Comparison of ENCODE assay signal across 11 cellular contexts in genomic region chr4:189980292-189980691, GRCh38. TPM values are rescaled to one million over a fixed set of nuclear protein-coding genes. Genes with fewer than 3 reads are reported as not detected.
DNase-seq lines count a peak whose midpoint lies in the region; ATAC-seq, FAIRE-seq and TF ChIP-seq lines count a peak whose summit lies in the region.
"Not testable (repeated sequence)": the region's sequence is repeated elsewhere in the genome, so short reads cannot be mapped to it uniquely, and the experiment has no call there.
"Had no signal": no experiment of that assay in that cellular context is flagged by ENCODE, and none has a peak within 500 bp of the region (broad histone marks: within the 10 kb centered on the region; RNA-seq: fewer than 3 reads in every experiment).

No MANE protein-coding gene starts in this region.

- not testable (repeated sequence) for H2AFZ ChIP-seq in HCT116 (ENCODE audit: low read depth, low read length, poor library complexity, severe bottlenecking); Karpas-422 (ENCODE audit: low read length); HepG2 (ENCODE audit: low read length)

- not testable (repeated sequence) for FAIRE-seq in HepG2 (lab: Jason Lieb, UNC)

- H4K20me1 ChIP-seq in HCT116 (ENCODE audit: insufficient read depth); Karpas-422 (ENCODE audit: insufficient read depth, low read depth, low read length); HepG2 (ENCODE audit: insufficient read depth, low read length): not testable (repeated sequence)

- not testable (repeated sequence) for H3K4me3 ChIP-seq in BE2C (ENCODE audit: low read depth, low read length); HCT116 (replicated peaks in 1 of 2; ENCODE audit: low read depth in 1 of 2, low read length in 2 of 2); Karpas-422 (ENCODE audit: low read length); HepG2 (replicated peaks in 1 of 3; ENCODE audit: insufficient read depth in 1 of 3, low read depth in 2 of 3, low read length in 3 of 3)

- in situ Hi-C loops in HepG2 (cut with HindIII; ENCODE audit: extremely low pct_ligation_motif_present, low pct_unique_long_range_greater_than_20kb), result not testable (repeated sequence)

- TF ChIP-seq EP300 in HepG2 (IDR thresholded peaks at IDR 0.05; ENCODE audit: low read depth in 2 of 2, low read length in 2 of 2); HepG2 (CRISPR knock-in tag; IDR thresholded peaks at IDR 0.05; ENCODE audit: borderline replicate concordance): not testable (repeated sequence)

- no CpG with 5 or more reads among the region's 2 CpGs for WGBS in HepG2 (ENCODE audit: low lambda C conversion rate)

- H3K27me3 Mint-ChIP-seq in activated CD4-positive, alpha-beta T cell treated with anti-CD3 and anti-CD28 coated beads, Interleukin-2, amount 10 ng/mL, durations not matched to agents 24 days and 14 days; chondrocyte (ENCODE audit: low read depth); stimulated activated naive CD8-positive, alpha-beta T cell treated with anti-CD3 and anti-CD28 coated beads, Interleukin-15, amount 100 ng/mL, for 72 hours: not testable (repeated sequence)

- CTCF ChIA-PET in HCT116 (lab: Charles Lee); HepG2 (lab: Yijun Ruan, JAX; ENCODE audit: low intra/inter-chr PET ratio, low total read pairs): not testable (repeated sequence)

- H3K9me3 ChIP-seq in BE2C; HCT116 (ENCODE audit: control insufficient read depth in 1 of 2, insufficient read depth in 1 of 2, low read depth in 1 of 2, low read length in 2 of 2); Karpas-422 (ENCODE audit: low read length); HepG2 (ENCODE audit: low read length): not testable (repeated sequence)

- not testable (repeated sequence) for TF ChIP-seq RAD21 in HCT116 (IDR thresholded peaks at IDR 0.05; ENCODE audit: low read depth); HepG2 (CRISPR knock-in tag; IDR thresholded peaks at IDR 0.05)

- H3K27ac ChIP-seq in HCT116 (ENCODE audit: low read depth, low read length); Karpas-422 (ENCODE audit: low read length); HepG2 (ENCODE audit: extremely low read length, insufficient read depth, low read length): not testable (repeated sequence)

- H3K27me3 ChIP-seq in BE2C; HCT116 (ENCODE audit: insufficient read depth, low read length); Karpas-422 (ENCODE audit: low read length); HepG2 (ENCODE audit: control insufficient read depth in 1 of 2, insufficient read depth in 2 of 2, low read length in 2 of 2): not testable (repeated sequence)

- H3K4me1 ChIP-seq in BE2C; HCT116 (ENCODE audit: control insufficient read depth in 1 of 2, insufficient read depth in 2 of 2, low read length in 2 of 2); Karpas-422 (ENCODE audit: low read length); HepG2 (ENCODE audit: insufficient read depth, low read length): not testable (repeated sequence)

- H3K79me2 ChIP-seq in HCT116 (ENCODE audit: insufficient read depth, low read length); Karpas-422 (ENCODE audit: low read length); HepG2 (ENCODE audit: insufficient read depth, low read length): not testable (repeated sequence)

- H3K9ac ChIP-seq in HCT116 (ENCODE audit: low read length); Karpas-422 (ENCODE audit: low read length); HepG2 (ENCODE audit: insufficient read depth, low read depth, low read length): not testable (repeated sequence)

- H3K4me1 Mint-ChIP-seq in activated CD4-positive, alpha-beta T cell treated with anti-CD3 and anti-CD28 coated beads, Interleukin-2, amount 10 ng/mL, durations not matched to agents 24 days and 14 days; chondrocyte (ENCODE audit: low read depth); stimulated activated naive CD8-positive, alpha-beta T cell treated with anti-CD3 and anti-CD28 coated beads, Interleukin-15, amount 100 ng/mL, for 72 hours: not testable (repeated sequence)

- POLR2A ChIA-PET in HCT116 (lab: Charles Lee); HepG2 (lab: Yijun Ruan, JAX): not testable (repeated sequence)

- RAD21 ChIA-PET in HCT116 (lab: Charles Lee; ENCODE audit: low non-redundant PET in 1 of 2, low total read pairs in 2 of 2, uncharacterized antibody in 2 of 2, unreplicated experiment in 2 of 2), result not testable (repeated sequence)

- not testable (repeated sequence) for DNase-seq in BE2C; HCT116 (ENCODE audit: low read depth, low spot score); activated CD4-positive, alpha-beta T cell treated with anti-CD3 and anti-CD28 coated beads, Interleukin-2, amount 10 ng/mL, durations not matched to agents 24 days and 14 days; stimulated activated naive CD8-positive, alpha-beta T cell treated with anti-CD3 and anti-CD28 coated beads, Interleukin-15, amount 100 ng/mL, for 72 hours
- DNase-seq in Karpas-422, result peak; percentile 41
- DNase-seq in chondrocyte (ENCODE audit: low spot score), result peak; percentile 59
- DNase-seq in HepG2 (ENCODE audit: low spot score), result peak; percentile 2

- not testable (repeated sequence) for H3K4me3 Mint-ChIP-seq in activated CD4-positive, alpha-beta T cell treated with anti-CD3 and anti-CD28 coated beads, Interleukin-2, amount 10 ng/mL, durations not matched to agents 24 days and 14 days; chondrocyte (ENCODE audit: unreplicated experiment); stimulated activated naive CD8-positive, alpha-beta T cell treated with anti-CD3 and anti-CD28 coated beads, Interleukin-15, amount 100 ng/mL, for 72 hours

- H3K27ac Mint-ChIP-seq in activated CD4-positive, alpha-beta T cell treated with anti-CD3 and anti-CD28 coated beads, Interleukin-2, amount 10 ng/mL, durations not matched to agents 24 days and 14 days, result peak overlapping the region; percentile 65
- H3K27ac Mint-ChIP-seq in chondrocyte (ENCODE audit: unreplicated experiment), result not testable (repeated sequence)
- peak overlapping the region in 1 of 2 donors; percentile 90 for H3K27ac Mint-ChIP-seq in stimulated activated naive CD8-positive, alpha-beta T cell treated with anti-CD3 and anti-CD28 coated beads, Interleukin-15, amount 100 ng/mL, for 72 hours

- not testable (repeated sequence) for TF ChIP-seq POLR2A in HCT116 (IDR thresholded peaks at IDR 0.05; ENCODE audit: borderline replicate concordance, extremely low read depth, insufficient read depth, insufficient read length); HepG2 (IDR thresholded peaks at IDR 0.05; ENCODE audit: insufficient read depth in 1 of 2, low read depth in 2 of 2, low read length in 2 of 2)

- not testable (repeated sequence) for BruUV-seq in HCT116 (replicated peaks; lab: Mats Ljungman, UMichigan); HepG2 (replicated peaks; lab: Mats Ljungman, UMichigan)

- intact Hi-C loops in HCT116 (cut with micrococcal nuclease); activated CD4-positive, alpha-beta T cell treated with anti-CD3 and anti-CD28 coated beads, Interleukin-2, amount 10 ng/mL, durations not matched to agents 24 days and 14 days (cut with micrococcal nuclease); HepG2 (cut with micrococcal nuclease; ENCODE audit: unreplicated experiment): not testable (repeated sequence)

- TF ChIP-seq CTCF in BE2C (IDR thresholded peaks at IDR 0.05; ENCODE audit: low read depth, low read length) (peak; percentile 10; the same call in 1 of the 2 replicates), GM12873 (IDR thresholded peaks at IDR 0.05; ENCODE audit: insufficient read depth, low read depth, low read length, missing control alignments) (peak; percentile 17), HCT116 (IDR thresholded peaks at IDR 0.05 in 2 of 3, conservative IDR thresholded peaks at IDR 0.05 in 1 of 3; ENCODE audit: borderline replicate concordance in 1 of 3, insufficient read depth in 1 of 3, low read depth in 2 of 3, low read length in 2 of 3) (peak in 2 of 3 experiments; percentile 28 to 41; a peak in 3 of 6 replicates), HepG2 (CRISPR knock-in tag; IDR thresholded peaks at IDR 0.05) (peak; percentile 47)
- not testable (repeated sequence) for TF ChIP-seq CTCF in chondrocyte (IDR thresholded peaks at IDR 0.05)

- H3K9me3 Mint-ChIP-seq in activated CD4-positive, alpha-beta T cell treated with anti-CD3 and anti-CD28 coated beads, Interleukin-2, amount 10 ng/mL, durations not matched to agents 24 days and 14 days; chondrocyte (ENCODE audit: low read depth); stimulated activated naive CD8-positive, alpha-beta T cell treated with anti-CD3 and anti-CD28 coated beads, Interleukin-15, amount 100 ng/mL, for 72 hours: not testable (repeated sequence)

- H3K9me2 ChIP-seq in HCT116 (ENCODE audit: insufficient read depth); Karpas-422 (replicated peaks; ENCODE audit: insufficient read depth, low read length): not testable (repeated sequence)

- H3K36me3 ChIP-seq in BE2C; HCT116 (ENCODE audit: control insufficient read depth in 1 of 2, insufficient read depth in 2 of 2, low read length in 2 of 2); Karpas-422 (ENCODE audit: insufficient read depth, low read length); HepG2 (replicated peaks in 1 of 2; ENCODE audit: control insufficient read depth in 1 of 2, insufficient read depth in 2 of 2, low read length in 2 of 2): not testable (repeated sequence)

- peak; percentile 68 for ATAC-seq in HCT116
- peak; percentile 71 for ATAC-seq in HepG2
- peak; percentile 43 for ATAC-seq in stimulated activated naive CD8-positive, alpha-beta T cell treated with anti-CD3 and anti-CD28 coated beads, Interleukin-15, amount 100 ng/mL, for 72 hours

- not testable (repeated sequence) for H3K36me3 Mint-ChIP-seq in activated CD4-positive, alpha-beta T cell treated with anti-CD3 and anti-CD28 coated beads, Interleukin-2, amount 10 ng/mL, durations not matched to agents 24 days and 14 days (ENCODE audit: low read depth); chondrocyte (ENCODE audit: low read depth)

- H3K4me2 ChIP-seq in HCT116 (ENCODE audit: low read length); Karpas-422 (ENCODE audit: low read depth, low read length, poor library complexity, severe bottlenecking): not testable (repeated sequence)
- peak overlapping the region; percentile 46; the same call in 1 of the 2 replicates for H3K4me2 ChIP-seq in HepG2 (ENCODE audit: low read depth, low read length)

RNA-seq across cellular contexts. Expression of gene FRG1, which starts 39.6 kb away (rescaled TPM):
- 53.0 TPM for polyA plus RNA-seq in BE2C (2012; ENCODE audit: insufficient read depth, insufficient read length, low read depth)
- total RNA-seq in HCT116 (2021; ENCODE audit: unreplicated experiment) (44.5 TPM), chondrocyte (29.7 to 31.5 TPM (median 30.9 TPM) in 3 replicates), HepG2 (2016; rRNA removed; fragmentation: Illumina TruSeq; extraction: Trizol) (42.6 and 58.3 TPM in 2 replicates)
- 17.0 and 22.4 TPM in 2 replicates for polyA plus RNA-seq in HCT116 (2012)
- 27.3 and 38.4 TPM in 2 replicates for total RNA-seq in Karpas-422 (2014; rRNA removed; shearing (Covaris generic); ENCODE audit: low replicate concordance)
- 85.2 and 92.6 TPM in 2 replicates for total RNA-seq in activated CD4-positive, alpha-beta T cell treated with anti-CD3 and anti-CD28 coated beads, Interleukin-2, amount 10 ng/mL, durations not matched to agents 24 days and 14 days
- 8.8 and 10.0 TPM in 2 replicates for total RNA-seq in HepG2 (2016; cell fraction: cytosol; rRNA removed; fragmentation: Illumina TruSeq; extraction: Trizol; ENCODE audit: low read depth)
- 43.8 and 57.5 TPM in 2 replicates for total RNA-seq in HepG2 (2016; cell fraction: insoluble cytoplasmic fraction; rRNA removed; fragmentation: Illumina TruSeq; extraction: Trizol)
- 8.2 and 10.8 TPM in 2 replicates for total RNA-seq in HepG2 (2016; cell fraction: membrane; rRNA removed; fragmentation: Illumina TruSeq; extraction: Trizol)
- 23.9 and 27.4 TPM in 2 replicates for total RNA-seq in HepG2 (2016; cell fraction: nucleus; rRNA removed; fragmentation: Illumina TruSeq; extraction: Trizol)
- polyA plus RNA-seq in HepG2 (2011; rRNA removed), result 4.8 and 5.7 TPM in 2 replicates
- 3.3 and 5.0 TPM in 2 replicates for polyA plus RNA-seq in HepG2 (2011; cell fraction: cytosol; rRNA removed)
- polyA plus RNA-seq in HepG2 (2011; cell fraction: nucleus; rRNA removed), result 3.0 and 3.5 TPM in 2 replicates
- polyA plus RNA-seq in HepG2 (2012), result 15.8 and 23.7 TPM in 2 replicates
- polyA plus RNA-seq in HepG2 (2016; cell fraction: cytosol; fragmentation: Illumina TruSeq; extraction: Trizol; ENCODE audit: low read depth), result 8.2 and 9.7 TPM in 2 replicates
- 50.6 and 51.6 TPM in 2 replicates for polyA plus RNA-seq in HepG2 (2016; cell fraction: insoluble cytoplasmic fraction; fragmentation: Illumina TruSeq; extraction: Trizol; ENCODE audit: low read depth)
- 7.7 and 8.3 TPM in 2 replicates for polyA plus RNA-seq in HepG2 (2016; cell fraction: membrane; fragmentation: Illumina TruSeq; extraction: Trizol; ENCODE audit: low read depth)
- polyA plus RNA-seq in HepG2 (2016; cell fraction: nucleus; fragmentation: Illumina TruSeq; extraction: Trizol; ENCODE audit: insufficient read depth, low read depth), result 29.3 and 30.7 TPM in 2 replicates
- polyA minus RNA-seq in HepG2 (2011; rRNA and poly(A)+ RNA removed; ENCODE audit: low replicate concordance), result 2.7 and 4.9 TPM in 2 replicates
- polyA minus RNA-seq in HepG2 (2011; cell fraction: cytosol; rRNA and poly(A)+ RNA removed), result 3.6 and 4.3 TPM in 2 replicates
- 9.3 and 15.2 TPM in 2 replicates for polyA minus RNA-seq in HepG2 (2011; cell fraction: nucleus; rRNA and poly(A)+ RNA removed)

RNA-seq across cellular contexts. Expression of gene FRG2, which starts 46.8 kb away (rescaled TPM):
- polyA plus RNA-seq in BE2C (2012; ENCODE audit: insufficient read depth, insufficient read length, low read depth), result not detected
- total RNA-seq in HCT116 (2021; ENCODE audit: unreplicated experiment) (not detected), chondrocyte (not detected in 3 replicates), HepG2 (2016; rRNA removed; fragmentation: Illumina TruSeq; extraction: Trizol) (not detected in 2 replicates)
- polyA plus RNA-seq in HCT116 (2012), result 0.14 TPM in 1 of 2 replicates, not detected in the other
- not detected in 2 replicates for total RNA-seq in Karpas-422 (2014; rRNA removed; shearing (Covaris generic); ENCODE audit: low replicate concordance)
- not detected in 2 replicates for total RNA-seq in activated CD4-positive, alpha-beta T cell treated with anti-CD3 and anti-CD28 coated beads, Interleukin-2, amount 10 ng/mL, durations not matched to agents 24 days and 14 days
- total RNA-seq in HepG2 (2016; cell fraction: cytosol; rRNA removed; fragmentation: Illumina TruSeq; extraction: Trizol; ENCODE audit: low read depth), result not detected in 2 replicates
- not detected in 2 replicates for total RNA-seq in HepG2 (2016; cell fraction: insoluble cytoplasmic fraction; rRNA removed; fragmentation: Illumina TruSeq; extraction: Trizol)
- not detected in 2 replicates for total RNA-seq in HepG2 (2016; cell fraction: membrane; rRNA removed; fragmentation: Illumina TruSeq; extraction: Trizol)
- total RNA-seq in HepG2 (2016; cell fraction: nucleus; rRNA removed; fragmentation: Illumina TruSeq; extraction: Trizol), result not detected in 2 replicates
- polyA plus RNA-seq in HepG2 (2011; rRNA removed), result not detected in 2 replicates
- 0.03 and 0.06 TPM in 2 replicates for polyA plus RNA-seq in HepG2 (2011; cell fraction: cytosol; rRNA removed)
- polyA plus RNA-seq in HepG2 (2011; cell fraction: nucleus; rRNA removed), result not detected in 2 replicates
- polyA plus RNA-seq in HepG2 (2012), result not detected in 2 replicates
- polyA plus RNA-seq in HepG2 (2016; cell fraction: cytosol; fragmentation: Illumina TruSeq; extraction: Trizol; ENCODE audit: low read depth), result not detected in 2 replicates
- not detected in 2 replicates for polyA plus RNA-seq in HepG2 (2016; cell fraction: insoluble cytoplasmic fraction; fragmentation: Illumina TruSeq; extraction: Trizol; ENCODE audit: low read depth)
- polyA plus RNA-seq in HepG2 (2016; cell fraction: membrane; fragmentation: Illumina TruSeq; extraction: Trizol; ENCODE audit: low read depth), result not detected in 2 replicates
- polyA plus RNA-seq in HepG2 (2016; cell fraction: nucleus; fragmentation: Illumina TruSeq; extraction: Trizol; ENCODE audit: insufficient read depth, low read depth), result not detected in 2 replicates
- polyA minus RNA-seq in HepG2 (2011; rRNA and poly(A)+ RNA removed; ENCODE audit: low replicate concordance), result 0.12 TPM in 1 of 2 replicates, not detected in the other
- polyA minus RNA-seq in HepG2 (2011; cell fraction: cytosol; rRNA and poly(A)+ RNA removed), result not detected in 2 replicates
- not detected in 2 replicates for polyA minus RNA-seq in HepG2 (2011; cell fraction: nucleus; rRNA and poly(A)+ RNA removed)
- total RNA-seq: A172; CD4-positive, CD25-positive, alpha-beta regulatory T cell had no signal
- polyA plus RNA-seq: CD4-positive, CD25-positive, alpha-beta regulatory T cell; IgD-negative memory B cell had no signal
